Comparison of ENCODE assay signal across 8 cellular contexts in genomic region chr2:219171231-219171651, GRCh38. TPM values are rescaled to one million over a fixed set of nuclear protein-coding genes. Genes with fewer than 3 reads are reported as not detected.
A peak's percentile ranks its signal among the peaks of the same experiment; 100 is the strongest.
DNase-seq lines count a peak whose midpoint lies in the region; ATAC-seq, FAIRE-seq and TF ChIP-seq lines count a peak whose summit lies in the region.

No MANE protein-coding gene starts in this region.

- H3K79me1 ChIP-seq in H1 (ENCODE audit: low read depth, low read length), result no peaks in the 10 kb centered on the region
- peaks cover 10% of the 10 kb centered on the region for H3K79me1 ChIP-seq in mesenchymal stem cell (replicated peaks; ENCODE audit: low read length, poor library complexity, severe bottlenecking)

- H3K14ac ChIP-seq in H1 (ENCODE audit: insufficient read length), result no peak overlapping the region
- no peak overlapping the region for H3K14ac ChIP-seq in mesenchymal stem cell (ENCODE audit: low read length in 2 of 2)

- H2BK15ac ChIP-seq in H1 (ENCODE audit: low read length) (no peak overlapping the region), mesenchymal stem cell (ENCODE audit: low read depth, poor library complexity, severe bottlenecking) (no peak overlapping the region)

- H3K56ac ChIP-seq in H1 (replicated peaks; ENCODE audit: insufficient read length, low read depth, low read length), result no peak overlapping the region

- H3K9ac ChIP-seq in H1 (replicated peaks in 1 of 4; ENCODE audit: extremely low read depth in 1 of 4, low read depth in 3 of 4, low read length in 3 of 4) (no peak overlapping the region), mesenchymal stem cell (ENCODE audit: low read length) (peak overlapping the region; percentile 76)

- TF ChIP-seq EP300 in Ishikawa (IDR thresholded peaks at IDR 0.05; ENCODE audit: borderline replicate concordance), result no peak
- no peak for TF ChIP-seq EP300 in H1 (IDR thresholded peaks at IDR 0.05; ENCODE audit: borderline replicate concordance in 1 of 2, low read depth in 2 of 2, low read length in 2 of 2)
- TF ChIP-seq EP300 in transverse colon (IDR thresholded peaks at IDR 0.05; ENCODE audit: low read depth), result no peak

- no peak overlapping the region for H3K4ac ChIP-seq in H1 (replicated peaks; ENCODE audit: insufficient read length, low read depth, low read length)
- H3K4ac ChIP-seq in mesenchymal stem cell (ENCODE audit: low read depth in 1 of 2, low read length in 2 of 2), result no peak overlapping the region

- peak; percentile 19 to 62 (median 58) for TF ChIP-seq CTCF in H1 (IDR thresholded peaks at IDR 0.05; ENCODE audit: control extremely low read depth in 1 of 3, insufficient read depth in 1 of 3, low read depth in 1 of 3, low read length in 3 of 3)
- TF ChIP-seq CTCF in transverse colon (IDR thresholded peaks at IDR 0.05), result peak; percentile 63 to 75 (median 69)

- H3K4me3 ChIP-seq in H1 (ENCODE audit: extremely low read depth in 1 of 4, insufficient read depth in 2 of 4, low read depth in 3 of 4, low read length in 4 of 4) (no peak overlapping the region), mesenchymal stem cell (ENCODE audit: insufficient read depth in 1 of 2, low read depth in 1 of 2, low read length in 2 of 2) (no peak overlapping the region), transverse colon (no peak overlapping the region)

- H2BK5ac ChIP-seq in H1 (ENCODE audit: low read depth, low read length) (no peak overlapping the region), mesenchymal stem cell (ENCODE audit: low read depth, low read length, poor library complexity, severe bottlenecking) (no peak overlapping the region)

- H3K27ac ChIP-seq in H1 (ENCODE audit: low read depth, low read length) (no peak overlapping the region), mesenchymal stem cell (ENCODE audit: low read length, poor library complexity, severe bottlenecking) (no peak overlapping the region), transverse colon (peak overlapping the region; percentile 43 to 79 (median 63))

- H2BK120ac ChIP-seq in H1 (replicated peaks; ENCODE audit: low read depth, low read length) (no peak overlapping the region), mesenchymal stem cell (ENCODE audit: low read depth, low read length) (no peak overlapping the region)

- peak; percentile 65 for FAIRE-seq in H1 (lab: Jason Lieb, UNC)

- H3K23me2 ChIP-seq in H1 (ENCODE audit: low read depth, low read length), result peaks cover 3% of the 10 kb centered on the region; the same call in 1 of the 2 replicates

- DNase-seq in NCI-H524 (lab: John Stamatoyannopoulos, UW) (peak; percentile 8 to 70), NCI-H524 treated with DMSO at 0.1 percent for 48 hours (lab: John Stamatoyannopoulos, UW) (no peak), T-helper 9 cell (peak; percentile 12), H1 (ENCODE audit: low read depth in 1 of 2, low spot score in 2 of 2) (peak in 1 of 2 experiments; percentile 58), mesenchymal stem cell (peak; percentile 86), transverse colon (peak; percentile 38)

- no peak overlapping the region for H4K5ac ChIP-seq in H1 (ENCODE audit: insufficient read length, low read depth, low read length)

- H3K27me3 ChIP-seq in H1 (replicated peaks in 1 of 4; ENCODE audit: control insufficient read depth in 3 of 4, extremely low read depth in 1 of 4, insufficient read depth in 3 of 4, low read length in 3 of 4) (no peaks in the 10 kb centered on the region), mesenchymal stem cell (ENCODE audit: control insufficient read depth in 1 of 2, insufficient read depth in 1 of 2, low read length in 2 of 2) (no peaks in the 10 kb centered on the region), transverse colon (no peaks in the 10 kb centered on the region)

- H4K20me1 ChIP-seq in H1 (replicated peaks in 1 of 2; ENCODE audit: control insufficient read depth in 1 of 2, insufficient read depth in 2 of 2, low read length in 2 of 2), result peaks cover 0 to 1% of the 10 kb centered on the region in 2 experiments

- in situ Hi-C loops in transverse colon (cut with MboI; ENCODE audit: low pct_ligation_motif_present in 1 of 4, low pct_unique_long_range_greater_than_20kb in 1 of 4, low sequenced_read_pairs in 3 of 4), result loop anchor here in 3 of 4 donors (5.0 to 25.0 kb wide), 3 partner anchors 36 to 124 kb away; partner anchors contain the start of genes DNAJB2 (in 1 of the 3) and ZFAND2B (in 1 of the 3)

- H3K4me1 ChIP-seq in H1 (replicated peaks in 1 of 4; ENCODE audit: control insufficient read depth in 3 of 4, insufficient read depth in 4 of 4, low read length in 3 of 4) (peaks cover 0 to 7% (median 2%) of the 10 kb centered on the region in 4 experiments; a peak in 2 of 7 replicates), mesenchymal stem cell (ENCODE audit: control insufficient read depth, insufficient read depth, low read depth, low read length) (peaks cover 15% of the 10 kb centered on the region), transverse colon (peaks cover 5 to 36% (median 14%) of the 10 kb centered on the region in 4 donors)

- H2BK20ac ChIP-seq in H1 (ENCODE audit: low read length), result no peak overlapping the region

- intact Hi-C loops in transverse colon (cut with DNase I; ENCODE audit: low total_unique reads), result no loop called here

- H2AK5ac ChIP-seq in H1 (ENCODE audit: low read depth, low read length), result no peak overlapping the region
- H2AK5ac ChIP-seq in mesenchymal stem cell (ENCODE audit: low read length, severe bottlenecking), result no peak overlapping the region

- peaks cover 0 to 7% (median 3%) of the 10 kb centered on the region in 4 experiments; a peak in 2 of 8 replicates for H3K36me3 ChIP-seq in H1 (ENCODE audit: control insufficient read depth in 2 of 4, insufficient read depth in 4 of 4, low read length in 3 of 4)
- peaks cover 26 to 40% of the 10 kb centered on the region in 2 experiments for H3K36me3 ChIP-seq in mesenchymal stem cell (ENCODE audit: control insufficient read depth in 1 of 2, insufficient read depth in 2 of 2, low read depth in 1 of 2, low read length in 2 of 2)
- H3K36me3 ChIP-seq in transverse colon, result peaks cover 0 to 25% (median 7%) of the 10 kb centered on the region in 4 donors

- H4K91ac ChIP-seq in H1 (replicated peaks; ENCODE audit: insufficient read length, low read length), result no peak overlapping the region
- no peak overlapping the region for H4K91ac ChIP-seq in mesenchymal stem cell (ENCODE audit: low read length)

- no peaks in the 10 kb centered on the region for H3K79me2 ChIP-seq in H1 (ENCODE audit: control insufficient read depth in 1 of 2, insufficient read depth in 2 of 2, low read length in 2 of 2)

- CTCF ChIA-PET in H1 (lab: Charles Lee; ENCODE audit: partially characterized antibody), result interaction anchor here (0.6 to 8.3 kb wide), 27 partner anchors 9 to 319 kb away, joined by 3 to 71 read pairs (median 4); partner anchors contain the start of genes ANKZF1, ATG9A, NHEJ1 and ZFAND2B

- H3K9me3 ChIP-seq in H1 (ENCODE audit: insufficient read depth in 2 of 2, low read depth in 1 of 2, low read length in 1 of 2), result no peaks in the 10 kb centered on the region
- no peaks in the 10 kb centered on the region for H3K9me3 ChIP-seq in mesenchymal stem cell (ENCODE audit: control insufficient read depth, low read length)
- no peaks in the 10 kb centered on the region for H3K9me3 ChIP-seq in transverse colon

- 63% methylated on average over 6 of the region's 6 CpGs; no CpG with 5 or more reads in 1 of the 2 experiments for WGBS in H1 (ENCODE audit: extremely low coverage in 1 of 2, insufficient coverage in 1 of 2, insufficient read length in 1 of 2, insufficient replicate concordance in 2 of 2, low coverage in 1 of 2, low lambda C conversion rate in 2 of 2, missing lambda C conversion rate in 1 of 2), 2 experiments
- 52% methylated on average over 6 of the region's 6 CpGs for WGBS in mesenchymal stem cell
- 32% methylated on average over 6 of the region's 6 CpGs; no CpG with 5 or more reads in 1 of the 2 donors for WGBS in transverse colon (ENCODE audit: low coverage in 1 of 2), 2 donors

- TF ChIP-seq POLR2A in H1 (IDR thresholded peaks at IDR 0.05; ENCODE audit: control extremely low read depth in 1 of 2, low read depth in 2 of 2, low read length in 2 of 2), result no peak
- TF ChIP-seq POLR2A in transverse colon (IDR thresholded peaks at IDR 0.05), result no peak

- H2AFZ ChIP-seq in H1 (ENCODE audit: low read length) (no peak overlapping the region), mesenchymal stem cell (ENCODE audit: low read depth, low read length) (no peak overlapping the region)

- POLR2A ChIA-PET in H1 (lab: Charles Lee; ENCODE audit: partially characterized antibody), result interaction anchor here (1.6 to 2.5 kb wide), 3 partner anchors 35 to 48 kb away, joined by 6 to 7 read pairs (median 6); partner anchors contain the start of genes ABCB6 and ZFAND2B

- peak; percentile 40; the same call in 1 of the 2 replicates for TF ChIP-seq RAD21 in Ishikawa (IDR thresholded peaks at IDR 0.05; ENCODE audit: low read depth)
- peak; percentile 47 to 57 for TF ChIP-seq RAD21 in H1 (IDR thresholded peaks at IDR 0.05 in 1 of 2, conservative IDR thresholded peaks at IDR 0.05 in 1 of 2; ENCODE audit: low read depth in 2 of 2, low read length in 2 of 2)

- ATAC-seq in GM21619 (IDR thresholded peaks at IDR 0.05; ENCODE audit: unreplicated experiment), result no peak

- no peak overlapping the region for H2BK12ac ChIP-seq in H1 (ENCODE audit: low read depth, low read length)
- peak overlapping the region in 1 of 2 experiments; percentile 37 for H2BK12ac ChIP-seq in mesenchymal stem cell (ENCODE audit: low read length in 2 of 2)

- no peak overlapping the region for H4K8ac ChIP-seq in H1 (ENCODE audit: extremely low read depth, insufficient read depth, low read length)
- no peak overlapping the region for H4K8ac ChIP-seq in mesenchymal stem cell (ENCODE audit: low read length)

- no peak overlapping the region for H3K18ac ChIP-seq in H1 (ENCODE audit: extremely low read depth, low read length)
- no peak overlapping the region for H3K18ac ChIP-seq in mesenchymal stem cell (ENCODE audit: low read depth in 1 of 2, low read length in 2 of 2)

- no peak overlapping the region for H3K4me2 ChIP-seq in H1 (ENCODE audit: insufficient read depth in 1 of 2, low read depth in 2 of 2, low read length in 2 of 2)
- no peak overlapping the region for H3K4me2 ChIP-seq in mesenchymal stem cell (ENCODE audit: low read length, poor library complexity, severe bottlenecking)

- H3K23ac ChIP-seq in H1 (ENCODE audit: insufficient read length) (no peak overlapping the region), mesenchymal stem cell (ENCODE audit: low read length in 2 of 2) (no peak overlapping the region)

RNA-seq across cellular contexts. Expression of gene SLC23A3, which starts 1.4 kb away (rescaled TPM):
- 0.84 and 0.90 TPM in 2 replicates for total RNA-seq in H1 (2021; fragmentation: NEBNext Ultra II Directional; extraction: Animal tissue kit (Norgen Biotek cat#: 25700))
- polyA plus RNA-seq in H1 (2011; rRNA removed), result 0.31 and 0.35 TPM in 2 replicates
- 0.28 TPM for polyA plus RNA-seq in H1 (2011; cell fraction: cytosol; rRNA removed)
- 2.2 TPM for polyA plus RNA-seq in H1 (2011; cell fraction: nucleus; rRNA removed)
- polyA plus RNA-seq in H1 (2012, experiment 1 of 2), result 0.27 to 0.35 TPM (median 0.31 TPM) in 4 replicates
- 0.07 TPM for polyA plus RNA-seq in H1 (2012, experiment 2 of 2)
- 0.12 TPM for polyA plus RNA-seq in H1 (2013, experiment 1 of 2)
- 0.07 TPM for polyA plus RNA-seq in H1 (2013, experiment 2 of 2)
- 0.60 TPM in 1 of 2 replicates, not detected in the other for polyA minus RNA-seq in H1 (2011; rRNA and poly(A)+ RNA removed)
- not detected for polyA minus RNA-seq in H1 (2011; cell fraction: cytosol; rRNA and poly(A)+ RNA removed)
- 1.3 TPM for polyA minus RNA-seq in H1 (2011; cell fraction: nucleus; rRNA and poly(A)+ RNA removed)
- 0.25 TPM for polyA plus RNA-seq in mesenchymal stem cell (2013, experiment 1 of 2)
- polyA plus RNA-seq in mesenchymal stem cell (2013, experiment 2 of 2), result 0.25 TPM
- 10 to 100 TPM in 3 of 4 donors, 1 to 10 TPM in 1; 5.4 to 18.4 (median 15.7) TPM for total RNA-seq in transverse colon

RNA-seq across cellular contexts. Expression of gene CNPPD1, which starts 5.5 kb away (rescaled TPM):
- total RNA-seq in H1 (2021; fragmentation: NEBNext Ultra II Directional; extraction: Animal tissue kit (Norgen Biotek cat#: 25700)), result 32.9 and 33.0 TPM in 2 replicates
- polyA plus RNA-seq in H1 (2011; rRNA removed), result 35.9 and 44.8 TPM in 2 replicates
- 36.3 TPM for polyA plus RNA-seq in H1 (2011; cell fraction: cytosol; rRNA removed)
- polyA plus RNA-seq in H1 (2011; cell fraction: nucleus; rRNA removed), result 43.3 TPM
- 31.4 to 40.5 TPM (median 39.6 TPM) in 4 replicates for polyA plus RNA-seq in H1 (2012, experiment 1 of 2)
- polyA plus RNA-seq in H1 (2012, experiment 2 of 2), result 50.2 TPM
- 19.0 TPM for polyA plus RNA-seq in H1 (2013, experiment 1 of 2)
- 19.2 TPM for polyA plus RNA-seq in H1 (2013, experiment 2 of 2)
- 14.2 and 14.3 TPM in 2 replicates for polyA minus RNA-seq in H1 (2011; rRNA and poly(A)+ RNA removed)
- 8.9 TPM for polyA minus RNA-seq in H1 (2011; cell fraction: cytosol; rRNA and poly(A)+ RNA removed)
- 8.2 TPM for polyA minus RNA-seq in H1 (2011; cell fraction: nucleus; rRNA and poly(A)+ RNA removed)
- polyA plus RNA-seq in mesenchymal stem cell (2013, experiment 1 of 2), result 23.5 TPM
- 22.7 TPM for polyA plus RNA-seq in mesenchymal stem cell (2013, experiment 2 of 2)
- 100 to 1,000 TPM in 3 of 4 donors, 10 to 100 TPM in 1; 50.4 to 114 (median 106) TPM for total RNA-seq in transverse colon

RNA-seq across cellular contexts. Expression of gene RETREG2, which starts 6.8 kb away (rescaled TPM):
- 50.2 and 51.3 TPM in 2 replicates for total RNA-seq in H1 (2021; fragmentation: NEBNext Ultra II Directional; extraction: Animal tissue kit (Norgen Biotek cat#: 25700))
- polyA plus RNA-seq in H1 (2011; rRNA removed), result 66.8 and 67.4 TPM in 2 replicates
- 54.4 TPM for polyA plus RNA-seq in H1 (2011; cell fraction: cytosol; rRNA removed)
- 64.5 TPM for polyA plus RNA-seq in H1 (2011; cell fraction: nucleus; rRNA removed)
- polyA plus RNA-seq in H1 (2012, experiment 1 of 2), result 39.4 to 52.1 TPM (median 49.6 TPM) in 4 replicates
- 66.2 TPM for polyA plus RNA-seq in H1 (2012, experiment 2 of 2)
- 37.4 TPM for polyA plus RNA-seq in H1 (2013, experiment 1 of 2)
- polyA plus RNA-seq in H1 (2013, experiment 2 of 2), result 39.2 TPM
- 68.3 and 72.4 TPM in 2 replicates for polyA minus RNA-seq in H1 (2011; rRNA and poly(A)+ RNA removed)
- polyA minus RNA-seq in H1 (2011; cell fraction: cytosol; rRNA and poly(A)+ RNA removed), result 37.4 TPM
- 32.3 TPM for polyA minus RNA-seq in H1 (2011; cell fraction: nucleus; rRNA and poly(A)+ RNA removed)
- polyA plus RNA-seq in mesenchymal stem cell (2013, experiment 1 of 2), result 46.4 TPM
- polyA plus RNA-seq in mesenchymal stem cell (2013, experiment 2 of 2), result 44.6 TPM
- 100 to 1,000 TPM in 2 of 4 donors, 10 to 100 TPM in 2; 37.8 to 226 (median 102) TPM for total RNA-seq in transverse colon

RNA-seq across cellular contexts. Expression of gene NHEJ1, which starts 10.6 kb away (rescaled TPM):
- 22.7 and 25.7 TPM in 2 replicates for total RNA-seq in H1 (2021; fragmentation: NEBNext Ultra II Directional; extraction: Animal tissue kit (Norgen Biotek cat#: 25700))
- polyA plus RNA-seq in H1 (2011; rRNA removed), result 19.4 and 24.1 TPM in 2 replicates
- polyA plus RNA-seq in H1 (2011; cell fraction: cytosol; rRNA removed), result 26.6 TPM
- 19.9 TPM for polyA plus RNA-seq in H1 (2011; cell fraction: nucleus; rRNA removed)
- 19.3 to 25.4 TPM (median 22.0 TPM) in 4 replicates for polyA plus RNA-seq in H1 (2012, experiment 1 of 2)
- polyA plus RNA-seq in H1 (2012, experiment 2 of 2), result 13.2 TPM
- polyA plus RNA-seq in H1 (2013, experiment 1 of 2), result 13.4 TPM
- 14.0 TPM for polyA plus RNA-seq in H1 (2013, experiment 2 of 2)
- 82.4 and 91.5 TPM in 2 replicates for polyA minus RNA-seq in H1 (2011; rRNA and poly(A)+ RNA removed)
- polyA minus RNA-seq in H1 (2011; cell fraction: cytosol; rRNA and poly(A)+ RNA removed), result 20.1 TPM
- 19.5 TPM for polyA minus RNA-seq in H1 (2011; cell fraction: nucleus; rRNA and poly(A)+ RNA removed)
- polyA plus RNA-seq in mesenchymal stem cell (2013, experiment 1 of 2), result 11.8 TPM
- 11.1 TPM for polyA plus RNA-seq in mesenchymal stem cell (2013, experiment 2 of 2)
- total RNA-seq in transverse colon, result 10 to 100 TPM; 50.5 to 90.2 (median 65.3) TPM

RNA-seq across cellular contexts. Expression of gene ZFAND2B, which starts 35.3 kb away (rescaled TPM):
- total RNA-seq in H1 (2021; fragmentation: NEBNext Ultra II Directional; extraction: Animal tissue kit (Norgen Biotek cat#: 25700)), result 16.0 and 16.6 TPM in 2 replicates
- 17.9 and 20.2 TPM in 2 replicates for polyA plus RNA-seq in H1 (2011; rRNA removed)
- 18.0 TPM for polyA plus RNA-seq in H1 (2011; cell fraction: cytosol; rRNA removed)
- polyA plus RNA-seq in H1 (2011; cell fraction: nucleus; rRNA removed), result 33.8 TPM
- 7.8 to 14.5 TPM (median 12.7 TPM) in 4 replicates for polyA plus RNA-seq in H1 (2012, experiment 1 of 2)
- polyA plus RNA-seq in H1 (2012, experiment 2 of 2), result 15.2 TPM
- polyA plus RNA-seq in H1 (2013, experiment 1 of 2), result 12.0 TPM
- 11.6 TPM for polyA plus RNA-seq in H1 (2013, experiment 2 of 2)
- 13.1 and 17.2 TPM in 2 replicates for polyA minus RNA-seq in H1 (2011; rRNA and poly(A)+ RNA removed)
- polyA minus RNA-seq in H1 (2011; cell fraction: cytosol; rRNA and poly(A)+ RNA removed), result 6.4 TPM
- 10.4 TPM for polyA minus RNA-seq in H1 (2011; cell fraction: nucleus; rRNA and poly(A)+ RNA removed)
- polyA plus RNA-seq in mesenchymal stem cell (2013, experiment 1 of 2), result 24.7 TPM
- polyA plus RNA-seq in mesenchymal stem cell (2013, experiment 2 of 2), result 28.6 TPM
- 100 to 1,000 TPM in 3 of 4 donors, 10 to 100 TPM in 1; 90.2 to 156 (median 119) TPM for total RNA-seq in transverse colon

Comparison
In these comparisons a context has a peak if more than half of its experiments do, and no peak if none do; other contexts are left out.
1. H3K27ac ChIP-seq: peak in transverse colon (4 of 4); none in H1 (single experiment) and mesenchymal stem cell (single experiment).